8 cellular contexts compared by ENCODE assay signal in genomic region chr19:10503002-10503789, GRCh38. TPM values are rescaled to one million over a fixed set of nuclear protein-coding genes. Genes with fewer than 3 reads are reported as not detected.
A peak's percentile ranks its signal among the peaks of the same experiment; 100 is the strongest.
DNase-seq lines count a peak whose midpoint lies in the region; ATAC-seq, FAIRE-seq and TF ChIP-seq lines count a peak whose summit lies in the region.

KEAP1 (minus strand) TSS chr19:10503356; CDS start chr19:10500033, 3,323 bp downstream.

- in situ Hi-C loops in ACHN (cut with HindIII; ENCODE audit: low pct_ligation_motif_present, low pct_unique_long_range_greater_than_20kb, low sequenced_read_pairs), result no loop called here

- ATAC-seq in GM18519 (IDR thresholded peaks at IDR 0.05; ENCODE audit: low FRiP score, unreplicated experiment) (peak; percentile 29), HG03460 (IDR thresholded peaks at IDR 0.05; ENCODE audit: unreplicated experiment) (peak; percentile 31)

- H4K20me1 ChIP-seq in smooth muscle cell (ENCODE audit: low read depth), result no peaks in the 10 kb centered on the region

- peak within 1 kb of the TSS; percentile 87 for H3K4me3 ChIP-seq in SJCRH30
- H3K4me3 ChIP-seq in bronchial epithelial cell (ENCODE audit: low read depth, low read length), result peak within 1 kb of the TSS; percentile 95
- H3K4me3 ChIP-seq in smooth muscle cell, result peak within 1 kb of the TSS; percentile 85

- H3K9ac ChIP-seq in smooth muscle cell (ENCODE audit: low read depth), result peak within 1 kb of the TSS; percentile 92

- no peaks in the 10 kb centered on the region for H3F3A ChIP-seq in smooth muscle cell (ENCODE audit: low read depth)

- H2AFZ ChIP-seq in smooth muscle cell (ENCODE audit: low read depth), result peak within 1 kb of the TSS; percentile 92

- peak within 1 kb of the TSS; percentile 96 for H3K27ac ChIP-seq in SJCRH30
- H3K27ac ChIP-seq in smooth muscle cell (ENCODE audit: low read depth), result peak within 1 kb of the TSS; percentile 75

- peaks cover 36% of the 10 kb centered on the region for H3K79me2 ChIP-seq in smooth muscle cell (ENCODE audit: low read depth)

- FAIRE-seq in bronchial epithelial cell (lab: Jason Lieb, UNC) (no peak), RCC 7860 (lab: Jason Lieb, UNC) (no peak)

- H3K36me3 ChIP-seq in SJCRH30 (peaks cover 15% of the 10 kb centered on the region), bronchial epithelial cell (ENCODE audit: control insufficient read depth, insufficient read depth, low read length) (peaks cover 6% of the 10 kb centered on the region), smooth muscle cell (ENCODE audit: low read depth) (no peaks in the 10 kb centered on the region)

- H3K9me3 ChIP-seq in SJCRH30 (replicated peaks), result no peaks in the 10 kb centered on the region
- H3K9me3 ChIP-seq in smooth muscle cell (replicated peaks; ENCODE audit: low read depth), result no peaks in the 10 kb centered on the region

- TF ChIP-seq CTCF in bronchial epithelial cell (IDR thresholded peaks at IDR 0.05; ENCODE audit: insufficient read depth, low read length, severe bottlenecking) (no peak), smooth muscle cell (IDR thresholded peaks at IDR 0.05; ENCODE audit: borderline replicate concordance, insufficient read depth, poor library complexity, severe bottlenecking) (no peak)

- H3K27me3 ChIP-seq in SJCRH30, result no peaks in the 10 kb centered on the region
- no peaks in the 10 kb centered on the region for H3K27me3 ChIP-seq in bronchial epithelial cell (ENCODE audit: control insufficient read depth, insufficient read depth, low read length)
- no peaks in the 10 kb centered on the region for H3K27me3 ChIP-seq in smooth muscle cell (ENCODE audit: low read depth)

- H3K4me1 ChIP-seq in SJCRH30, result no peaks in the 10 kb centered on the region
- H3K4me1 ChIP-seq in smooth muscle cell (ENCODE audit: low read depth), result peaks cover 11% of the 10 kb centered on the region

- DNase-seq in ACHN, result peak; percentile 39
- peak in 1 of 2 experiments; percentile 40 for DNase-seq in SJCRH30
- DNase-seq in bronchial epithelial cell (ENCODE audit: low read depth), result no peak
- DNase-seq in iris pigment epithelial cell (ENCODE audit: low read depth), result peak; percentile 30
- DNase-seq in smooth muscle cell (lab: John Stamatoyannopoulos, UW; ENCODE audit: unreplicated experiment), result no peak
- DNase-seq in RCC 7860 (ENCODE audit: low spot score), result no peak

- WGBS in smooth muscle cell (ENCODE audit: low lambda C conversion rate), result 12% methylated on average over 52 of the region's 73 CpGs

- H3K4me2 ChIP-seq in smooth muscle cell, result peak within 1 kb of the TSS; percentile 89

RNA-seq across cellular contexts. Expression of gene KEAP1, which starts in this region (rescaled TPM):
- 45.3 and 50.5 TPM in 2 replicates for total RNA-seq in SJCRH30 (2014; rRNA removed; shearing (Covaris generic))
- total RNA-seq in bronchial epithelial cell (59.5 and 62.9 TPM in 2 replicates), smooth muscle cell (24.9 and 39.3 TPM in 2 replicates)
- polyA plus RNA-seq in smooth muscle cell, result 53.1 and 60.4 TPM in 2 replicates

Comparison
In these comparisons a context has a peak if more than half of its experiments do, and no peak if none do; other contexts are left out.
1. DNase-seq: peak in ACHN (single experiment) and iris pigment epithelial cell (single experiment); none in bronchial epithelial cell (single experiment), smooth muscle cell (single experiment) and RCC 7860 (single experiment).
2. Peak in every context shown above with its lines, with median percentiles within 50 percentile points of each other: H3K4me3 ChIP-seq.